Comparison of ENCODE assay signal across 17 cellular contexts in genomic region chr20:50392138-50392866, GRCh38.
DNase-seq lines count a peak whose midpoint lies in the region; ATAC-seq and TF ChIP-seq lines count a peak whose summit lies in the region.
"Had no signal": no experiment of that assay in that cellular context is flagged by ENCODE, and none has a peak within 500 bp of the region (broad histone marks: within the 10 kb centered on the region; RNA-seq: fewer than 3 reads in every experiment).

No MANE protein-coding gene starts in this region.

- dilution Hi-C loops in IMR-90 (cut with HindIII; ENCODE audit: low sequenced_read_pairs, unreplicated experiment), result no loop called here

- no peak overlapping the region for H4K5ac ChIP-seq in IMR-90 (ENCODE audit: low read depth, low read length)

- peak; percentile 32 for DNase-seq in activated CD4-positive, alpha-beta T cell treated with anti-CD3 and anti-CD28 coated beads for 36 hours
- DNase-seq in activated CD4-positive, alpha-beta T cell treated with anti-CD3 and anti-CD28 coated beads for 4 hours, result no peak
- DNase-seq in IMR-90 (no peak), ascending aorta (ENCODE audit: low spot score in 2 of 2) (no peak), psoas muscle (no peak), NCI-H1417 treated with DMSO at 0.1 percent for 48 hours (lab: John Stamatoyannopoulos, UW) (no peak), tibial nerve (ENCODE audit: low spot score in 2 of 2) (no peak)
- no peak for DNase-seq in activated CD8-positive, alpha-beta memory T cell treated with anti-CD3 and anti-CD28 coated beads for 24 hours
- DNase-seq: C1 segment of cervical spinal cord, colonic mucosa, DMS79, mesendoderm, NCI-H146, NCI-H446 treated with DMSO at 0.1 percent for 48 hours, OCI-M1, thyroid gland had no signal

- H2BK15ac ChIP-seq in IMR-90 (ENCODE audit: low read depth, low read length), result no peak overlapping the region

- no peak overlapping the region for H3K9ac ChIP-seq in IMR-90 (ENCODE audit: low read depth, low read length)

- H2BK5ac ChIP-seq in IMR-90 (ENCODE audit: low read depth, low read length, poor library complexity, severe bottlenecking), result no peak overlapping the region

- H3K4me3 ChIP-seq in IMR-90 (ENCODE audit: insufficient read depth, low read depth, low read length) (no peak overlapping the region), ascending aorta (no peak overlapping the region), psoas muscle (no peak overlapping the region), tibial nerve (no peak overlapping the region)
- H3K4me3 ChIP-seq: colonic mucosa, thyroid gland had no signal

- intact Hi-C loops in activated CD4-positive, alpha-beta T cell treated with anti-CD3 and anti-CD28 coated beads for 36 hours (cut with DNase I, micrococcal nuclease), result no loop called here
- intact Hi-C loops in IMR-90 (cut with micrococcal nuclease), result no loop called here
- intact Hi-C loops in ascending aorta (cut with DNase I), result no loop called here
- intact Hi-C loops in psoas muscle (cut with DNase I), result no loop called here

- no peak overlapping the region for H3K56ac ChIP-seq in IMR-90 (ENCODE audit: extremely low read depth, insufficient read depth, low read length)

- no peaks in the 10 kb centered on the region for H4K20me1 ChIP-seq in IMR-90 (ENCODE audit: insufficient read depth, low read length)

- H3K14ac ChIP-seq in IMR-90 (replicated peaks; ENCODE audit: low read depth, low read length), result no peak overlapping the region

- no peak overlapping the region for H2BK20ac ChIP-seq in IMR-90 (ENCODE audit: low read depth, low read length)

- H3K79me1 ChIP-seq in IMR-90 (ENCODE audit: low read depth in 1 of 2, low read length in 2 of 2), result no peaks in the 10 kb centered on the region

- CTCF ChIA-PET in activated CD4-positive, alpha-beta T cell treated with anti-CD3 and anti-CD28 coated beads for 36 hours (lab: Charles Lee), result interaction anchor here (0.6 kb wide), 1 partner anchor 27 kb away, joined by 3 read pairs; no protein-coding TSS in a partner anchor
- CTCF ChIA-PET in IMR-90 (lab: Yijun Ruan, JAX), result no interaction called here

- H3K27me3 ChIP-seq in IMR-90 (ENCODE audit: control insufficient read depth, insufficient read depth, low read length), result no peaks in the 10 kb centered on the region
- H3K27me3 ChIP-seq in ascending aorta, result no peaks in the 10 kb centered on the region
- H3K27me3 ChIP-seq in psoas muscle (ENCODE audit: insufficient read depth in 3 of 3, low read length in 2 of 3), result no peaks in the 10 kb centered on the region
- H3K27me3 ChIP-seq in tibial nerve, result no peaks in the 10 kb centered on the region
- H3K27me3 ChIP-seq: colonic mucosa, thyroid gland had no signal

- no peak for TF ChIP-seq EP300 in tibial nerve (IDR thresholded peaks at IDR 0.05)

- H3K4me3 Mint-ChIP-seq in activated CD4-positive, alpha-beta T cell treated with anti-CD3 and anti-CD28 coated beads for 36 hours, result no peak overlapping the region

- H3K23ac ChIP-seq in IMR-90 (ENCODE audit: low read depth, low read length), result no peak overlapping the region

- H2AK5ac ChIP-seq in IMR-90 (ENCODE audit: low read depth, low read length), result peak overlapping the region; percentile 13

- H3K4ac ChIP-seq in IMR-90 (ENCODE audit: low read depth, low read length), result no peak overlapping the region

- H2AK9ac ChIP-seq in IMR-90 (replicated peaks; ENCODE audit: low read depth, low read length, poor library complexity), result no peak overlapping the region

- H3K9me1 ChIP-seq in IMR-90 (ENCODE audit: insufficient read depth, low read length), result no peaks in the 10 kb centered on the region

- no peak overlapping the region for H3K18ac ChIP-seq in IMR-90 (ENCODE audit: low read depth, low read length)

- no TSS peak for BruUV-seq in IMR-90 (replicated peaks; lab: Mats Ljungman, UMichigan)

- no peak for TF ChIP-seq RAD21 in IMR-90 (IDR thresholded peaks at IDR 0.05; ENCODE audit: low read length)

- H2BK120ac ChIP-seq in IMR-90 (ENCODE audit: low read depth, low read length), result no peak overlapping the region

- no peak overlapping the region for H3K4me2 ChIP-seq in IMR-90 (ENCODE audit: low read depth, low read length)

- no peak overlapping the region for H4K8ac ChIP-seq in IMR-90 (ENCODE audit: low read depth in 2 of 2, low read length in 2 of 2)

- H2AFZ ChIP-seq in IMR-90 (replicated peaks; ENCODE audit: low read length, poor library complexity), result no peak overlapping the region

- H3K27me3 Mint-ChIP-seq in activated CD4-positive, alpha-beta T cell treated with anti-CD3 and anti-CD28 coated beads for 36 hours, result peaks cover 5% of the 10 kb centered on the region

- no peak overlapping the region for H4K91ac ChIP-seq in IMR-90 (ENCODE audit: insufficient read depth, low read depth, low read length)

- no peaks in the 10 kb centered on the region for H3K9me3 Mint-ChIP-seq in activated CD4-positive, alpha-beta T cell treated with anti-CD3 and anti-CD28 coated beads for 36 hours (ENCODE audit: low read depth)

- H3K4me1 ChIP-seq in IMR-90 (ENCODE audit: control insufficient read depth, insufficient read depth, low read length) (peaks cover 4% of the 10 kb centered on the region), ascending aorta (peaks cover 24 to 59% of the 10 kb centered on the region in 2 donors), psoas muscle (peaks cover 53% of the 10 kb centered on the region), tibial nerve (peaks cover 0 to 21% (median 15%) of the 10 kb centered on the region in 4 donors)
- H3K4me1 ChIP-seq: colonic mucosa had no signal

- no peaks in the 10 kb centered on the region for H3K36me3 Mint-ChIP-seq in activated CD4-positive, alpha-beta T cell treated with anti-CD3 and anti-CD28 coated beads for 36 hours (ENCODE audit: low read depth)

- ATAC-seq in activated CD4-positive, alpha-beta T cell treated with anti-CD3 and anti-CD28 coated beads for 36 hours, result peak; percentile 82
- ATAC-seq in IMR-90 (ENCODE audit: low read depth) (no peak), psoas muscle (no peak)

- WGBS in IMR-90 (ENCODE audit: extremely low coverage in 2 of 2, insufficient read length in 1 of 2), 2 experiments, result 90% methylated on average over 2 of the region's 9 CpGs; no CpG with 5 or more reads in 1 of the 2 experiments
- WGBS in psoas muscle, 3 donors, result 88 to 93% (median 92%) methylated on average over 9 of the region's 9 CpGs
- 85 to 91% methylated on average over 9 of the region's 9 CpGs for WGBS in tibial nerve, 2 donors

- peaks cover 21% of the 10 kb centered on the region for H3K4me1 Mint-ChIP-seq in activated CD4-positive, alpha-beta T cell treated with anti-CD3 and anti-CD28 coated beads for 36 hours

- no peak overlapping the region for H3K27ac Mint-ChIP-seq in activated CD4-positive, alpha-beta T cell treated with anti-CD3 and anti-CD28 coated beads for 36 hours

- no peak for TF ChIP-seq POLR2A in IMR-90 (IDR thresholded peaks at IDR 0.05; ENCODE audit: low read depth, low read length)
- TF ChIP-seq POLR2A in tibial nerve (IDR thresholded peaks at IDR 0.05), result no peak

- H3K27ac ChIP-seq in IMR-90 (ENCODE audit: insufficient read depth, low read length) (no peak overlapping the region), ascending aorta (peak overlapping the region; percentile 90 to 97), psoas muscle (peak overlapping the region; percentile 41), tibial nerve (peak overlapping the region in 1 of 4 donors; percentile 12)
- H3K27ac ChIP-seq: colonic mucosa, HL-60, thyroid gland had no signal

- H3K36me3 ChIP-seq in IMR-90 (ENCODE audit: control insufficient read depth, insufficient read depth, low read length), result no peaks in the 10 kb centered on the region
- H3K36me3 ChIP-seq in ascending aorta, result no peaks in the 10 kb centered on the region
- H3K36me3 ChIP-seq in psoas muscle (ENCODE audit: insufficient read depth in 1 of 2, low read depth in 1 of 2), result no peaks in the 10 kb centered on the region
- no peaks in the 10 kb centered on the region for H3K36me3 ChIP-seq in tibial nerve
- H3K36me3 ChIP-seq: colonic mucosa, thyroid gland had no signal

- in situ Hi-C loops in IMR-90 (cut with MboI; ENCODE audit: low sequenced_read_pairs), result no loop called here

- H3K9me3 ChIP-seq in IMR-90 (ENCODE audit: control insufficient read depth, insufficient read depth, low read length), result no peaks in the 10 kb centered on the region
- H3K9me3 ChIP-seq in ascending aorta, result no peaks in the 10 kb centered on the region
- H3K9me3 ChIP-seq in psoas muscle, result no peaks in the 10 kb centered on the region
- H3K9me3 ChIP-seq in tibial nerve, result no peaks in the 10 kb centered on the region
- H3K9me3 ChIP-seq: colonic mucosa, thyroid gland had no signal

- POLR2A ChIA-PET in activated CD4-positive, alpha-beta T cell treated with anti-CD3 and anti-CD28 coated beads for 36 hours (lab: Charles Lee), result no interaction called here
- POLR2A ChIA-PET in IMR-90 (lab: Charles Lee; ENCODE audit: unreplicated experiment), result no interaction called here

- no peak for TF ChIP-seq CTCF in IMR-90 (conservative IDR thresholded peaks at IDR 0.05; ENCODE audit: low read depth, low read length)
- no peak for TF ChIP-seq CTCF in ascending aorta (IDR thresholded peaks at IDR 0.05)
- no peak for TF ChIP-seq CTCF in psoas muscle (IDR thresholded peaks at IDR 0.05)
- no peak for TF ChIP-seq CTCF in tibial nerve (IDR thresholded peaks at IDR 0.05)

TF ChIP-seq in IMR-90, 13 proteins besides CTCF, POLR2A, EP300 and RAD21:
- no peak for TF ChIP-seq CHD1 (IDR thresholded peaks at IDR 0.05; ENCODE audit: low read depth, low read length)
- no peak for TF ChIP-seq USF2 (IDR thresholded peaks at IDR 0.05; ENCODE audit: low read depth, low read length)
- no peak for TF ChIP-seq BHLHE40 (IDR thresholded peaks at IDR 0.05; ENCODE audit: low read depth, low read length)
- no peak for TF ChIP-seq FOS (IDR thresholded peaks at IDR 0.05; ENCODE audit: low read depth, low read length)
- no peak for TF ChIP-seq MAFK (IDR thresholded peaks at IDR 0.05; ENCODE audit: low read depth, low read length)
- no peak for TF ChIP-seq CEBPB (IDR thresholded peaks at IDR 0.05; ENCODE audit: low read depth, low read length)
- no peak for TF ChIP-seq MXI1 (IDR thresholded peaks at IDR 0.05; ENCODE audit: borderline replicate concordance, low read depth, low read length)
